ENCODE assay signal across 9 cellular contexts in genomic region chr4:94758700-94759399, GRCh38. TPM values are rescaled to one million over a fixed set of nuclear protein-coding genes. Genes with fewer than 3 reads are reported as not detected.
DNase-seq lines count a peak whose midpoint lies in the region; ATAC-seq and TF ChIP-seq lines count a peak whose summit lies in the region.
"Had no signal": no experiment of that assay in that cellular context is flagged by ENCODE, and none has a peak within 500 bp of the region (broad histone marks: within the 10 kb centered on the region; RNA-seq: fewer than 3 reads in every experiment).

No MANE protein-coding gene starts in this region.

- DNase-seq in NCI-H1417 (lab: John Stamatoyannopoulos, UW) = peak in 2 of 3 experiments; percentile 64 to 65
- no peak for DNase-seq in NCI-H1417 treated with DMSO at 0.1 percent for 48 hours (lab: John Stamatoyannopoulos, UW)
- DNase-seq in kidney tubule cell (ENCODE audit: low spot score) = peak; percentile 20
- no peak for DNase-seq in thoracic aorta (ENCODE audit: low spot score)
- no peak for DNase-seq in NCI-H510A treated with DMSO at 0.1 percent for 48 hours (lab: John Stamatoyannopoulos, UW)
- DNase-seq in NOMO-1 treated with DMSO at 0.1 percent for 48 hours (lab: John Stamatoyannopoulos, UW; ENCODE audit: unreplicated experiment) = no peak

- peak overlapping the region; percentile 57 to 94 (median 92) for H3K27ac Mint-ChIP-seq in brain

- peak overlapping the region; percentile 49 to 73 for H3K27ac ChIP-seq in thoracic aorta
- H3K27ac ChIP-seq: BLaER1 had no signal

- no peaks in the 10 kb centered on the region for H3K27me3 ChIP-seq in thoracic aorta (replicated peaks; ENCODE audit: insufficient read depth)
- H3K27me3 ChIP-seq: BLaER1 had no signal

- TF ChIP-seq CTCF in brain (conservative IDR thresholded peaks at IDR 0.05) (no peak), thoracic aorta (IDR thresholded peaks at IDR 0.05) (no peak)

- H3K36me3 Mint-ChIP-seq in brain = no peaks in the 10 kb centered on the region

- no peak for ATAC-seq in thoracic aorta (ENCODE audit: insufficient number of reproducible peaks, low FRiP score, low read depth)
- ATAC-seq in HG03025 (IDR thresholded peaks at IDR 0.05; ENCODE audit: low FRiP score, unreplicated experiment) = no peak

- peaks cover 43% of the 10 kb centered on the region for H3K4me1 Mint-ChIP-seq in brain

- no peaks in the 10 kb centered on the region for H3K36me3 ChIP-seq in thoracic aorta
- H3K36me3 ChIP-seq: BLaER1 had no signal

- no peaks in the 10 kb centered on the region for H3K9me3 ChIP-seq in thoracic aorta

- H3K27me3 Mint-ChIP-seq in brain = peaks cover 40% of the 10 kb centered on the region

- H3K4me3 Mint-ChIP-seq in brain = peak overlapping the region; percentile 85 to 97 (median 92)

- H3K4me1 ChIP-seq in thoracic aorta (ENCODE audit: control insufficient read depth in 1 of 2, low read depth in 2 of 2) = peaks cover 0 to 28% of the 10 kb centered on the region in 2 donors

- no peaks in the 10 kb centered on the region for H3K9me3 Mint-ChIP-seq in brain

- H3K4me3 ChIP-seq in thoracic aorta = peak overlapping the region; percentile 85
- H3K4me3 ChIP-seq: BLaER1 had no signal

RNA-seq across cellular contexts. Expression of gene BMPR1B, which starts 1.1 kb away (rescaled TPM):
- 1.1 TPM for polyA plus RNA-seq in brain (ENCODE audit: insufficient read depth, low read depth, low replicate concordance)
- 10 to 100 TPM; 12.9 to 19.5 TPM for total RNA-seq in thoracic aorta

Comparison
In these comparisons a context has a peak if more than half of its experiments do, and no peak if none do; other contexts are left out.
1. DNase-seq: peak in NCI-H1417 (2 of 3) and kidney tubule cell (single experiment); none in NCI-H1417 treated with DMSO at 0.1 percent for 48 hours (single experiment), thoracic aorta (single experiment), NCI-H510A treated with DMSO at 0.1 percent for 48 hours (single experiment) and NOMO-1 treated with DMSO at 0.1 percent for 48 hours (single experiment).